16 cellular contexts compared by ENCODE assay signal in genomic region chr1:205279986-205280385, GRCh38. TPM values are rescaled to one million over a fixed set of nuclear protein-coding genes. Genes with fewer than 3 reads are reported as not detected.
DNase-seq lines count a peak whose midpoint lies in the region; ATAC-seq, FAIRE-seq and TF ChIP-seq lines count a peak whose summit lies in the region.
"Had no signal": no experiment of that assay in that cellular context is flagged by ENCODE, and none has a peak within 500 bp of the region (broad histone marks: within the 10 kb centered on the region; RNA-seq: fewer than 3 reads in every experiment).

No MANE protein-coding gene starts in this region.

- in situ Hi-C loops in mammary epithelial cell (cut with MboI; ENCODE audit: low sequenced_read_pairs in 2 of 2), result loop anchor here in 1 of 2 donors (5.0 kb wide), 1 partner anchor 42 kb away; the partner anchor contains the start of gene NUAK2

- H2AFZ ChIP-seq in OCI-LY3 (ENCODE audit: low read depth, low read length), result no peak overlapping the region
- H2AFZ ChIP-seq in mammary epithelial cell (ENCODE audit: low read depth, low read length), result no peak overlapping the region

- 57% methylated on average over 3 of the region's 3 CpGs for WGBS in mammary epithelial cell (ENCODE audit: low coverage, missing lambda C conversion rate)
- 39 to 53% (median 45%) methylated on average over 3 of the region's 3 CpGs for WGBS in small intestine, 3 donors

- H3K4me3 Mint-ChIP-seq in activated T-cell treated with anti-CD3 and anti-CD28 coated beads, Interleukin-2, amount 50 U/mL, for 4 hours, result no peak overlapping the region

- no peaks in the 10 kb centered on the region for H3K36me3 ChIP-seq in OCI-LY3 (replicated peaks; ENCODE audit: low read depth, low read length)
- H3K36me3 ChIP-seq in mammary epithelial cell (ENCODE audit: insufficient read depth, low read length), result no peaks in the 10 kb centered on the region
- no peaks in the 10 kb centered on the region for H3K36me3 ChIP-seq in small intestine (ENCODE audit: control insufficient read depth in 2 of 2, insufficient read depth in 2 of 2, low read length in 2 of 2)
- H3K36me3 ChIP-seq in effector memory CD4-positive, alpha-beta T cell (ENCODE audit: control insufficient read depth, insufficient read depth, low read length), result no peaks in the 10 kb centered on the region
- H3K36me3 ChIP-seq: ovary had no signal

- FAIRE-seq in small intestine (lab: Jason Lieb, UNC), result no peak
- FAIRE-seq: colon had no signal

- no peaks in the 10 kb centered on the region for H3K9me3 ChIP-seq in OCI-LY3 (ENCODE audit: insufficient read depth, low read length)
- H3K9me3 ChIP-seq in mammary epithelial cell (replicated peaks; ENCODE audit: insufficient read depth, low read length), result no peaks in the 10 kb centered on the region
- no peaks in the 10 kb centered on the region for H3K9me3 ChIP-seq in small intestine (ENCODE audit: control insufficient read depth, low read depth)
- H3K9me3 ChIP-seq in effector memory CD4-positive, alpha-beta T cell (ENCODE audit: control insufficient read depth, low read length), result no peaks in the 10 kb centered on the region
- H3K9me3 ChIP-seq: ovary, SK-N-SH had no signal

- intact Hi-C loops in mammary epithelial cell (cut with micrococcal nuclease), result no loop called here

- no TSS peak for BruUV-seq in mammary epithelial cell (replicated peaks; lab: Mats Ljungman, UMichigan)

- CTCF ChIA-PET in mammary epithelial cell (lab: Charles Lee; ENCODE audit: low non-redundant PET), result interaction anchor here (0.6 kb wide), 2 partner anchors 47 to 50 kb away, joined by 4 to 9 read pairs; no protein-coding TSS in a partner anchor

- H3K4me1 ChIP-seq in OCI-LY3 (ENCODE audit: low read length) (peaks cover 47% of the 10 kb centered on the region), mammary epithelial cell (ENCODE audit: insufficient read depth, low read length) (peaks cover 29% of the 10 kb centered on the region), small intestine (ENCODE audit: control insufficient read depth in 2 of 2, insufficient read depth in 1 of 2, low read depth in 1 of 2, low read length in 1 of 2) (peaks cover 1 to 3% of the 10 kb centered on the region in 2 donors)
- peaks cover 39% of the 10 kb centered on the region for H3K4me1 ChIP-seq in effector memory CD4-positive, alpha-beta T cell (ENCODE audit: control insufficient read depth, insufficient read depth, low read length, poor library complexity, severe bottlenecking)

- peaks cover 72% of the 10 kb centered on the region for H3K4me1 Mint-ChIP-seq in activated T-cell treated with anti-CD3 and anti-CD28 coated beads, Interleukin-2, amount 50 U/mL, for 4 hours (ENCODE audit: low read depth)

- H3K4me2 ChIP-seq in OCI-LY3 (ENCODE audit: low read length) (peak overlapping the region; percentile 40), mammary epithelial cell (ENCODE audit: insufficient read depth, low read depth, low read length) (no peak overlapping the region)
- H3K4me2 ChIP-seq: SK-N-SH had no signal

- H3K9me3 Mint-ChIP-seq in activated T-cell treated with anti-CD3 and anti-CD28 coated beads, Interleukin-2, amount 50 U/mL, for 4 hours, result no peaks in the 10 kb centered on the region

- DNase-seq in activated T-cell treated with anti-CD3 and anti-CD28 coated beads, Interleukin-2, amount 50 U/mL, for 4 hours, result no peak
- no peak for DNase-seq in activated T-cell treated with anti-CD3 and anti-CD28 coated beads, Interleukin-2, amount 50 U/mL, for 1 hour
- DNase-seq in mammary epithelial cell, result peak; percentile 63
- peak; percentile 44 for DNase-seq in small intestine
- no peak for DNase-seq in effector memory CD4-positive, alpha-beta T cell
- DNase-seq: DMS 273 treated with DMSO at 0.1 percent for 48 hours; NCI-H2029 treated with DMSO at 0.1 percent for 48 hours; NK-92 treated with Interleukin-12 subunit alpha and Interleukin-12 subunit beta, amount 100 ng/mL, for 24 hours; ovary; SK-N-SH; stimulated activated CD4-positive, alpha-beta T cell treated with anti-CD3 and anti-CD28 coated beads, Interleukin-12 subunit alpha, Interleukin-12 subunit beta, amount 100 ng/mL, for 4 hours had no signal

- TF ChIP-seq CTCF in OCI-LY3 (IDR thresholded peaks at IDR 0.05; ENCODE audit: low read depth, low read length), result no peak
- no peak for TF ChIP-seq CTCF in mammary epithelial cell (conservative IDR thresholded peaks at IDR 0.05 in 1 of 2, IDR thresholded peaks at IDR 0.05 in 1 of 2; ENCODE audit: extremely low read depth in 1 of 2, insufficient read depth in 1 of 2, low read depth in 1 of 2, low read length in 2 of 2)

- peaks cover 15% of the 10 kb centered on the region for H3K27me3 ChIP-seq in OCI-LY3 (ENCODE audit: low read depth, low read length)
- H3K27me3 ChIP-seq in mammary epithelial cell (ENCODE audit: insufficient read depth, low read length), result no peaks in the 10 kb centered on the region
- H3K27me3 ChIP-seq in small intestine (ENCODE audit: control insufficient read depth in 2 of 2, insufficient read depth in 2 of 2, low read length in 2 of 2), result no peaks in the 10 kb centered on the region
- H3K27me3 ChIP-seq in effector memory CD4-positive, alpha-beta T cell (replicated peaks; ENCODE audit: control insufficient read depth, insufficient read depth, low read length, poor library complexity, severe bottlenecking), result no peaks in the 10 kb centered on the region
- H3K27me3 ChIP-seq: ovary had no signal

- H3K79me2 ChIP-seq in OCI-LY3 (ENCODE audit: low read length), result no peaks in the 10 kb centered on the region
- H3K79me2 ChIP-seq in mammary epithelial cell (ENCODE audit: insufficient read depth, low read length), result no peaks in the 10 kb centered on the region

- H3K27ac ChIP-seq in OCI-LY3 (ENCODE audit: low read length), result no peak overlapping the region
- no peak overlapping the region for H3K27ac ChIP-seq in mammary epithelial cell (ENCODE audit: insufficient read depth, low read depth, low read length)
- peak overlapping the region in 1 of 2 donors; percentile 13 for H3K27ac ChIP-seq in small intestine (ENCODE audit: low read depth in 1 of 2, low read length in 1 of 2)
- no peak overlapping the region for H3K27ac ChIP-seq in effector memory CD4-positive, alpha-beta T cell (ENCODE audit: insufficient read depth, low read length, poor library complexity, severe bottlenecking)
- H3K27ac ChIP-seq: ovary had no signal

- no peaks in the 10 kb centered on the region for H3K27me3 Mint-ChIP-seq in activated T-cell treated with anti-CD3 and anti-CD28 coated beads, Interleukin-2, amount 50 U/mL, for 4 hours (ENCODE audit: low read depth)

- H3K4me3 ChIP-seq in OCI-LY3 (ENCODE audit: low read length) (no peak overlapping the region), mammary epithelial cell (replicated peaks in 1 of 3; ENCODE audit: insufficient read depth in 1 of 3, low read depth in 2 of 3, low read length in 3 of 3) (no peak overlapping the region), small intestine (ENCODE audit: low read depth in 1 of 2, low read length in 2 of 2) (no peak overlapping the region)
- H3K4me3 ChIP-seq in effector memory CD4-positive, alpha-beta T cell (ENCODE audit: insufficient read depth, low read depth, low read length, poor library complexity, severe bottlenecking), result no peak overlapping the region
- H3K4me3 ChIP-seq: lung, ovary had no signal

- H4K20me1 ChIP-seq in OCI-LY3 (ENCODE audit: insufficient read depth, low read length), result no peaks in the 10 kb centered on the region
- no peaks in the 10 kb centered on the region for H4K20me1 ChIP-seq in mammary epithelial cell (ENCODE audit: insufficient read depth, low read length)

- dilution Hi-C loops in mammary epithelial cell (cut with HindIII; ENCODE audit: low sequenced_read_pairs), result loop anchor here (5.0 kb wide), 1 partner anchor 52 kb away; no protein-coding TSS in a partner anchor

- H3K36me3 Mint-ChIP-seq in activated T-cell treated with anti-CD3 and anti-CD28 coated beads, Interleukin-2, amount 50 U/mL, for 4 hours (ENCODE audit: insufficient read depth), result no peaks in the 10 kb centered on the region

- ATAC-seq in activated T-cell treated with anti-CD3 and anti-CD28 coated beads, Interleukin-2, amount 50 U/mL, for 4 hours, result peak; percentile 39 to 55
- ATAC-seq in SK-N-SH treated with all-trans-retinoic acid at 6 μM for 48 hours (no peak), GM19351 (IDR thresholded peaks at IDR 0.05; ENCODE audit: unreplicated experiment) (no peak)

- H3K9ac ChIP-seq in OCI-LY3 (ENCODE audit: low read length) (no peak overlapping the region), mammary epithelial cell (ENCODE audit: insufficient read depth, low read length) (no peak overlapping the region)
- H3K9ac ChIP-seq: SK-N-SH had no signal

TF ChIP-seq in SK-N-SH treated with all-trans-retinoic acid at 6 μM for 48 hours, 23 proteins besides CTCF, POLR2A, EP300 and RAD21:
- no peak for TF ChIP-seq PATZ1 (CRISPR knock-in tag; IDR thresholded peaks at IDR 0.05; ENCODE audit: borderline replicate concordance)
- no peak for TF ChIP-seq ZNF8 (CRISPR knock-in tag; IDR thresholded peaks at IDR 0.05)
- TF ChIP-seq BACH2 (CRISPR knock-in tag; IDR thresholded peaks at IDR 0.05; ENCODE audit: borderline replicate concordance), result no peak
- TF ChIP-seq ZFP30 (CRISPR knock-in tag; IDR thresholded peaks at IDR 0.05), result no peak
- TF ChIP-seq PPARA (CRISPR knock-in tag; IDR thresholded peaks at IDR 0.05; ENCODE audit: borderline replicate concordance), result no peak

RNA-seq across cellular contexts. Expression of gene NUAK2, which starts 41.6 kb away (rescaled TPM):
- 1 to 10 TPM; 1.4 to 1.7 (median 1.5) TPM for total RNA-seq in activated T-cell treated with anti-CD3 and anti-CD28 coated beads, Interleukin-2, amount 50 U/mL, for 4 hours
- 10 to 100 TPM; 11.8 TPM for total RNA-seq in mammary epithelial cell
- 3.1 TPM for polyA plus RNA-seq in mammary epithelial cell
- polyA minus RNA-seq in mammary epithelial cell, result 3.3 TPM
- polyA plus RNA-seq in small intestine, result 10 to 100 TPM in 1 of 3 donors, 1 to 10 TPM in 2; 8.5 to 16.2 (median 8.9) TPM

RNA-seq across cellular contexts. Expression of gene TMCC2, which starts 52.2 kb away (rescaled TPM):
- 10 to 100 TPM in 2 of 3 donors, 1 to 10 TPM in 1; 7.8 to 13.6 (median 11.5) TPM for total RNA-seq in activated T-cell treated with anti-CD3 and anti-CD28 coated beads, Interleukin-2, amount 50 U/mL, for 4 hours
- 10 to 100 TPM in 1 of 2 donors, 1 to 10 TPM in 1; 1.5 to 11.5 TPM for total RNA-seq in mammary epithelial cell
- polyA plus RNA-seq in mammary epithelial cell, result 1.4 TPM
- polyA minus RNA-seq in mammary epithelial cell, result 2.4 TPM
- polyA plus RNA-seq in small intestine, result 1 to 10 TPM in 1 of 3 donors, under 1 TPM in 2; 0.54 to 1.7 (median 0.67) TPM

Comparison
In these comparisons a context has a peak if more than half of its experiments do, and no peak if none do; other contexts are left out.
1. ATAC-seq: peak in activated T-cell treated with anti-CD3 and anti-CD28 coated beads, Interleukin-2, amount 50 U/mL, for 4 hours (2 of 2); none in SK-N-SH treated with all-trans-retinoic acid at 6 μM for 48 hours (single experiment) and GM19351 (single experiment).
2. DNase-seq: peak in mammary epithelial cell (single experiment) and small intestine (single experiment); none in activated T-cell treated with anti-CD3 and anti-CD28 coated beads, Interleukin-2, amount 50 U/mL, for 4 hours (single experiment), activated T-cell treated with anti-CD3 and anti-CD28 coated beads, Interleukin-2, amount 50 U/mL, for 1 hour (single experiment) and effector memory CD4-positive, alpha-beta T cell (0 of 3).
3. RNA of gene NUAK2, which starts 41.6 kb away (total RNA-seq): 11.8 TPM in mammary epithelial cell; 1.4 to 1.7 TPM in activated T-cell treated with anti-CD3 and anti-CD28 coated beads, Interleukin-2, amount 50 U/mL, for 4 hours; every median in the first group is over 4 times any median in the second.